Comparison of ENCODE assay signal across 26 cellular contexts in genomic region chr20:17723301-17723691, GRCh38. TPM values are rescaled to one million over a fixed set of nuclear protein-coding genes. Genes with fewer than 3 reads are reported as not detected.
DNase-seq lines count a peak whose midpoint lies in the region; ATAC-seq, FAIRE-seq and TF ChIP-seq lines count a peak whose summit lies in the region.
"Had no signal": no experiment of that assay in that cellular context is flagged by ENCODE, and none has a peak within 500 bp of the region (broad histone marks: within the 10 kb centered on the region; RNA-seq: fewer than 3 reads in every experiment).

No MANE protein-coding gene starts in this region.

- H3K27me3 ChIP-seq in Caco-2 (replicated peaks; ENCODE audit: control insufficient read depth, insufficient read depth, low read length), result no peaks in the 10 kb centered on the region
- H3K27me3 ChIP-seq in hepatocyte, result no peaks in the 10 kb centered on the region
- H3K27me3 ChIP-seq: BLaER1 had no signal

- H3K9me3 Mint-ChIP-seq in Caco-2 (ENCODE audit: unreplicated experiment), result no peaks in the 10 kb centered on the region
- 0 out of 2 replicates have a peak, but pooled peaks cover 3% of the 10 kb centered on the region for H3K9me3 Mint-ChIP-seq in WTC11
- H3K9me3 Mint-ChIP-seq in stimulated activated memory B cell treated with anti-CD40 and anti-IgM and Interleukin-4, amounts not matched to agents 10 μg/mL and 1 μg/mL and 100 μg/mL, for 72 hours, result no peaks in the 10 kb centered on the region
- H3K9me3 Mint-ChIP-seq: CD14-positive monocyte; CD8-positive, alpha-beta memory T cell had no signal

- no peak for DNase-seq in Caco-2
- no peak for DNase-seq in WTC11 (ENCODE audit: low spot score)
- DNase-seq in hepatocyte (ENCODE audit: low spot score), result no peak
- no peak for DNase-seq in NCI-H2171 treated with DMSO at 0.1 percent for 48 hours (lab: John Stamatoyannopoulos, UW)
- DNase-seq in kidney, result no peak
- DNase-seq: 8988T; ACHN; BE2C; C1 segment of cervical spinal cord; Calu3; CD4-positive, alpha-beta memory T cell; CD4-positive, CD25-positive, alpha-beta regulatory T cell; CD8-positive, alpha-beta memory T cell; COR-L47; DMS79 treated with DMSO at 0.1 percent for 48 hours; GF-D8 had no signal

- FAIRE-seq in kidney (lab: Jason Lieb, UNC), result no peak
- FAIRE-seq: A204.1, D721Med, G401.6, GM12891, GM19239 had no signal

- POLR2A ChIA-PET in Caco-2 (lab: Charles Lee) (interaction anchor here (2.1 to 2.4 kb wide), 2 partner anchors 14 to 41 kb away, joined by 18 to 23 read pairs; partner anchors contain the start of gene RRBP1), WTC11 (lab: Charles Lee) (no interaction called here)

- H3K4me1 ChIP-seq in Caco-2 (peaks cover 57% of the 10 kb centered on the region), hepatocyte (ENCODE audit: insufficient read depth) (no peaks in the 10 kb centered on the region), kidney (ENCODE audit: control insufficient read depth in 1 of 2, insufficient read depth in 1 of 2, low read depth in 1 of 2, low read length in 2 of 2) (no peaks in the 10 kb centered on the region)
- H3K4me1 ChIP-seq: BE2C had no signal

- H3K4me3 Mint-ChIP-seq in Caco-2 (ENCODE audit: unreplicated experiment), result peak overlapping the region; percentile 48
- no peak overlapping the region for H3K4me3 Mint-ChIP-seq in WTC11
- no peak overlapping the region for H3K4me3 Mint-ChIP-seq in stimulated activated memory B cell treated with anti-CD40 and anti-IgM and Interleukin-4, amounts not matched to agents 10 μg/mL and 1 μg/mL and 100 μg/mL, for 72 hours
- H3K4me3 Mint-ChIP-seq: CD14-positive monocyte; CD4-positive, alpha-beta memory T cell; CD4-positive, CD25-positive, alpha-beta regulatory T cell; CD8-positive, alpha-beta memory T cell had no signal

- no peak overlapping the region for H3K4me2 ChIP-seq in hepatocyte
- H3K4me2 ChIP-seq: BLaER1 had no signal

- H3K79me2 ChIP-seq in hepatocyte, result no peaks in the 10 kb centered on the region

- peaks cover 32% of the 10 kb centered on the region for H3K36me3 Mint-ChIP-seq in Caco-2 (ENCODE audit: insufficient read depth, unreplicated experiment)
- no peaks in the 10 kb centered on the region for H3K36me3 Mint-ChIP-seq in WTC11
- no peaks in the 10 kb centered on the region for H3K36me3 Mint-ChIP-seq in stimulated activated memory B cell treated with anti-CD40 and anti-IgM and Interleukin-4, amounts not matched to agents 10 μg/mL and 1 μg/mL and 100 μg/mL, for 72 hours
- H3K36me3 Mint-ChIP-seq: CD14-positive monocyte; CD4-positive, alpha-beta memory T cell; CD4-positive, CD25-positive, alpha-beta regulatory T cell; CD8-positive, alpha-beta memory T cell had no signal

- H3K27me3 Mint-ChIP-seq in Caco-2 (ENCODE audit: insufficient read depth, unreplicated experiment) (no peaks in the 10 kb centered on the region), WTC11 (ENCODE audit: low read depth) (no peaks in the 10 kb centered on the region; the same call in 1 of the 2 replicates)
- peaks cover 40% of the 10 kb centered on the region for H3K27me3 Mint-ChIP-seq in stimulated activated memory B cell treated with anti-CD40 and anti-IgM and Interleukin-4, amounts not matched to agents 10 μg/mL and 1 μg/mL and 100 μg/mL, for 72 hours

- no TSS peak for BruUV-seq in Caco-2 (replicated peaks; lab: Mats Ljungman, UMichigan)

- peaks cover 56% of the 10 kb centered on the region for H3K4me1 Mint-ChIP-seq in Caco-2 (ENCODE audit: low read depth, unreplicated experiment)
- no peaks in the 10 kb centered on the region; the same call in 1 of the 2 replicates for H3K4me1 Mint-ChIP-seq in WTC11
- no peaks in the 10 kb centered on the region for H3K4me1 Mint-ChIP-seq in stimulated activated memory B cell treated with anti-CD40 and anti-IgM and Interleukin-4, amounts not matched to agents 10 μg/mL and 1 μg/mL and 100 μg/mL, for 72 hours
- H3K4me1 Mint-ChIP-seq: CD14-positive monocyte; CD4-positive, alpha-beta memory T cell; CD4-positive, CD25-positive, alpha-beta regulatory T cell; CD8-positive, alpha-beta memory T cell had no signal

- no peaks in the 10 kb centered on the region for H3K9me2 ChIP-seq in hepatocyte (replicated peaks; ENCODE audit: insufficient read depth)

- H3K27ac ChIP-seq in hepatocyte, result peak overlapping the region; percentile 77
- no peak overlapping the region for H3K27ac ChIP-seq in kidney (ENCODE audit: low read depth in 2 of 2, low read length in 2 of 2)
- H3K27ac ChIP-seq: BLaER1 had no signal

- intact Hi-C loops in Caco-2 (cut with micrococcal nuclease; ENCODE audit: unreplicated experiment), result no loop called here
- intact Hi-C loops in kidney (cut with DNase I), result no loop called here

- 92% methylated on average over 5 of the region's 5 CpGs for WGBS in hepatocyte (ENCODE audit: low lambda C conversion rate, missing lambda C conversion rate)

- TF ChIP-seq CTCF in Caco-2 (IDR thresholded peaks at IDR 0.05; ENCODE audit: insufficient read depth in 1 of 2, low read depth in 1 of 2, low read length in 1 of 2, severe bottlenecking in 1 of 2, unreplicated experiment in 1 of 2) (no peak), WTC11 (IDR thresholded peaks at IDR 0.05) (no peak), hepatocyte (IDR thresholded peaks at IDR 0.05; ENCODE audit: poor library complexity) (no peak), kidney (IDR thresholded peaks at IDR 0.05; ENCODE audit: borderline replicate concordance, extremely low read depth, insufficient read depth) (no peak)

- H3K36me3 ChIP-seq in Caco-2 (ENCODE audit: control insufficient read depth, insufficient read depth, low read length) (no peaks in the 10 kb centered on the region), hepatocyte (replicated peaks; ENCODE audit: insufficient read depth, low read depth) (no peaks in the 10 kb centered on the region), kidney (ENCODE audit: control insufficient read depth in 1 of 2, insufficient read depth in 2 of 2, low read length in 2 of 2) (no peaks in the 10 kb centered on the region)
- H3K36me3 ChIP-seq: BE2C, BLaER1 had no signal

- H4K20me1 ChIP-seq in hepatocyte (ENCODE audit: insufficient read depth, poor library complexity, severe bottlenecking), result no peaks in the 10 kb centered on the region
- H4K20me1 ChIP-seq: BLaER1 had no signal

- H3K9me3 ChIP-seq in Caco-2 (peaks cover 5% of the 10 kb centered on the region; the same call in 1 of the 2 replicates), hepatocyte (ENCODE audit: low read depth) (no peaks in the 10 kb centered on the region), kidney (ENCODE audit: control insufficient read depth in 1 of 2, low read length in 2 of 2) (no peaks in the 10 kb centered on the region)
- H3K9me3 ChIP-seq: BE2C, BLaER1 had no signal

- H2AFZ ChIP-seq in hepatocyte, result no peak overlapping the region

- H3K9ac ChIP-seq in kidney (ENCODE audit: low read length in 2 of 2), result no peak overlapping the region
- H3K9ac ChIP-seq: BLaER1 had no signal

- CTCF ChIA-PET in Caco-2 (lab: Charles Lee) (interaction anchor here (1.6 kb wide), 1 partner anchor 14 kb away, joined by 10 read pairs; no protein-coding TSS in a partner anchor), WTC11 (lab: Charles Lee) (interaction anchor here (0.9 to 1.1 kb wide), 2 partner anchors 43 to 216 kb away, joined by 3 read pairs; no protein-coding TSS in a partner anchor)

- ATAC-seq in WTC11, result no peak
- no peak for ATAC-seq in stimulated activated memory B cell treated with anti-CD40 and anti-IgM and Interleukin-4, amounts not matched to agents 10 μg/mL and 1 μg/mL and 100 μg/mL, for 72 hours

- H3K27ac Mint-ChIP-seq in Caco-2 (ENCODE audit: unreplicated experiment) (peak overlapping the region; percentile 95), WTC11 (no peak overlapping the region)
- no peak overlapping the region for H3K27ac Mint-ChIP-seq in stimulated activated memory B cell treated with anti-CD40 and anti-IgM and Interleukin-4, amounts not matched to agents 10 μg/mL and 1 μg/mL and 100 μg/mL, for 72 hours
- H3K27ac Mint-ChIP-seq: CD14-positive monocyte; CD4-positive, alpha-beta memory T cell; CD4-positive, CD25-positive, alpha-beta regulatory T cell had no signal

- H3K4me3 ChIP-seq in Caco-2 (ENCODE audit: low read depth, low read length) (no peak overlapping the region), hepatocyte (no peak overlapping the region), kidney (ENCODE audit: low read length in 2 of 2) (no peak overlapping the region)
- H3K4me3 ChIP-seq: BLaER1 had no signal

TF ChIP-seq in WTC11, 78 proteins besides CTCF, POLR2A, EP300 and RAD21:
- TF ChIP-seq GABPB1 (CRISPR knock-in tag; IDR thresholded peaks at IDR 0.05) (0 out of 2 replicates have a peak, but pooled peaks have one; percentile 33), ATF6 (CRISPR knock-in tag; IDR thresholded peaks at IDR 0.05) (no peak)

RNA-seq across cellular contexts. Expression of gene BANF2, which starts 23.5 kb away (rescaled TPM):
- total RNA-seq in Caco-2 (2022) (2.1 and 3.0 TPM in 2 replicates), WTC11 (2021) (not detected in 3 replicates), hepatocyte (not detected in 2 replicates), kidney (not detected)
- polyA plus RNA-seq in hepatocyte (not detected in 2 replicates), kidney (ENCODE audit: insufficient read depth, low read depth, low replicate concordance) (not detected)
- total RNA-seq: A673; Calu3; CD4-positive, alpha-beta memory T cell; CD4-positive, CD25-positive, alpha-beta regulatory T cell; CD8-positive, alpha-beta memory T cell had no signal
- polyA plus RNA-seq: AG04450; CD14-positive monocyte; CD4-positive, alpha-beta memory T cell; CD4-positive, CD25-positive, alpha-beta regulatory T cell; CD8-positive, alpha-beta memory T cell had no signal

RNA-seq across cellular contexts. Expression of gene RRBP1, which starts 41.3 kb away (rescaled TPM):
- 665 and 758 TPM in 2 replicates for total RNA-seq in Caco-2 (2022)
- 161 to 171 TPM (median 162 TPM) in 3 replicates for total RNA-seq in WTC11 (2021)
- total RNA-seq in hepatocyte, result 182 and 193 TPM in 2 replicates
- 242 and 274 TPM in 2 replicates for polyA plus RNA-seq in hepatocyte
- total RNA-seq in kidney, result 231 TPM
- polyA plus RNA-seq in kidney (ENCODE audit: insufficient read depth, low read depth, low replicate concordance), result 83.4 TPM
